ENCODE assay signal across 24 cellular contexts in genomic region chr4:6391852-6392188, GRCh38.
DNase-seq lines count a peak whose midpoint lies in the region; ATAC-seq and TF ChIP-seq lines count a peak whose summit lies in the region.
"Had no signal": no experiment of that assay in that cellular context is flagged by ENCODE, and none has a peak within 500 bp of the region (broad histone marks: within the 10 kb centered on the region; RNA-seq: fewer than 3 reads in every experiment).

No MANE protein-coding gene starts in this region.

- no peaks in the 10 kb centered on the region for H3K36me3 Mint-ChIP-seq in activated T-helper 17 cell treated with anti-CD3 and anti-CD28 coated beads, Interleukin-2, amount 50 U/mL, for 72 hours (ENCODE audit: low read depth)
- H3K36me3 Mint-ChIP-seq: activated CD8-positive, alpha-beta memory T cell treated with anti-CD3 and anti-CD28 coated beads, Interleukin-2, amount 10 ng/mL, durations not matched to agents 7 days and 5 days had no signal

- DNase-seq in Caki2 (ENCODE audit: low read depth) = peak; percentile 42
- peak; percentile 72 for DNase-seq in HT1080 (ENCODE audit: low read depth)
- DNase-seq in kidney tubule cell (ENCODE audit: low spot score) = peak; percentile 82
- no peak for DNase-seq in testis
- DNase-seq: activated B cell treated with CpG ODN at 0.5 μM for 24 hours; activated CD4-positive, alpha-beta T cell treated with anti-CD3 and anti-CD28 coated beads, Interleukin-2, amount 50 U/mL, for 1 hour; activated CD8-positive, alpha-beta memory T cell treated with anti-CD3 and anti-CD28 coated beads, Interleukin-2, amount 10 ng/mL, durations not matched to agents 7 days and 5 days; activated naive CD4-positive, alpha-beta T cell treated with Interleukin-2 at 50 U/mL for 16 hours; activated T-cell treated with anti-CD3 and anti-CD28 coated beads, Interleukin-2, amount 50 U/mL, for 48 hours; body of pancreas; DND-41; heart right ventricle; Karpas-422; kidney glomerular epithelial cell; NCI-H510A; stomach; T-helper 1 cell; transverse colon had no signal

- H3K4me1 ChIP-seq in testis = peaks cover 7% of the 10 kb centered on the region
- H3K4me1 ChIP-seq: body of pancreas, transverse colon had no signal

- no peaks in the 10 kb centered on the region for H3K36me3 ChIP-seq in testis (ENCODE audit: low read depth, missing control alignments)
- H3K36me3 ChIP-seq: BLaER1 treated with 17β-estradiol and CSF1 and Interleukin-3, amounts not matched to agents 10 nM and 100 nM; heart right ventricle; stomach; transverse colon had no signal

- H3K4me3 ChIP-seq in testis = no peak overlapping the region
- H3K4me3 ChIP-seq: BLaER1 treated with 17β-estradiol and CSF1 and Interleukin-3, amounts not matched to agents 10 nM and 100 nM; body of pancreas; heart right ventricle; stomach; transverse colon had no signal

- peaks cover 4% of the 10 kb centered on the region for H3K4me1 Mint-ChIP-seq in activated T-helper 17 cell treated with anti-CD3 and anti-CD28 coated beads, Interleukin-2, amount 50 U/mL, for 72 hours
- H3K4me1 Mint-ChIP-seq: activated B cell treated with CpG ODN at 0.5 μM for 24 hours; activated CD8-positive, alpha-beta memory T cell treated with anti-CD3 and anti-CD28 coated beads, Interleukin-2, amount 10 ng/mL, durations not matched to agents 7 days and 5 days had no signal

- H3K27ac Mint-ChIP-seq in activated T-helper 17 cell treated with anti-CD3 and anti-CD28 coated beads, Interleukin-2, amount 50 U/mL, for 72 hours = no peak overlapping the region
- H3K27ac Mint-ChIP-seq: activated B cell treated with CpG ODN at 0.5 μM for 24 hours; activated CD8-positive, alpha-beta memory T cell treated with anti-CD3 and anti-CD28 coated beads, Interleukin-2, amount 10 ng/mL, durations not matched to agents 7 days and 5 days; nephron had no signal

- H3K27me3 Mint-ChIP-seq in activated T-helper 17 cell treated with anti-CD3 and anti-CD28 coated beads, Interleukin-2, amount 50 U/mL, for 72 hours = peaks cover 18% of the 10 kb centered on the region

- intact Hi-C loops in testis (cut with DNase I; ENCODE audit: low total_unique reads) = no loop called here

- WGBS in testis, 2 donors = 87 to 95% methylated on average over 9 of the region's 9 CpGs

- no peaks in the 10 kb centered on the region for H3K27me3 ChIP-seq in testis

- no peaks in the 10 kb centered on the region for H3K9me3 ChIP-seq in testis
- H3K9me3 ChIP-seq: BLaER1 treated with 17β-estradiol and CSF1 and Interleukin-3, amounts not matched to agents 10 nM and 100 nM; body of pancreas; heart right ventricle; stomach; transverse colon had no signal

- no peak for TF ChIP-seq CTCF in testis (IDR thresholded peaks at IDR 0.05)

- H3K27ac ChIP-seq in testis = no peak overlapping the region
- H3K27ac ChIP-seq: BLaER1 treated with 17β-estradiol and CSF1 and Interleukin-3, amounts not matched to agents 10 nM and 100 nM; body of pancreas; stomach; transverse colon had no signal

- ATAC-seq in activated T-helper 17 cell treated with anti-CD3 and anti-CD28 coated beads, Interleukin-2, amount 50 U/mL, for 72 hours (replicated peaks) = peak; percentile 46
- ATAC-seq in GM21447 (IDR thresholded peaks at IDR 0.05; ENCODE audit: unreplicated experiment) (no peak), HG02763 (IDR thresholded peaks at IDR 0.05; ENCODE audit: unreplicated experiment) (no peak), HG03520 (IDR thresholded peaks at IDR 0.05; ENCODE audit: unreplicated experiment) (no peak)
- ATAC-seq: activated CD8-positive, alpha-beta memory T cell treated with anti-CD3 and anti-CD28 coated beads, Interleukin-2, amount 10 ng/mL, durations not matched to agents 7 days and 5 days; body of pancreas had no signal

- in situ Hi-C loops in Caki2 (cut with HindIII; ENCODE audit: low pct_unique_long_range_greater_than_20kb, low sequenced_read_pairs) = no loop called here

- H3K4me3 Mint-ChIP-seq in activated T-helper 17 cell treated with anti-CD3 and anti-CD28 coated beads, Interleukin-2, amount 50 U/mL, for 72 hours = no peak overlapping the region
- H3K4me3 Mint-ChIP-seq: activated B cell treated with CpG ODN at 0.5 μM for 24 hours; activated CD8-positive, alpha-beta memory T cell treated with anti-CD3 and anti-CD28 coated beads, Interleukin-2, amount 10 ng/mL, durations not matched to agents 7 days and 5 days; nephron had no signal

- H3K9me3 Mint-ChIP-seq in activated T-helper 17 cell treated with anti-CD3 and anti-CD28 coated beads, Interleukin-2, amount 50 U/mL, for 72 hours = no peaks in the 10 kb centered on the region
- H3K9me3 Mint-ChIP-seq: activated B cell treated with CpG ODN at 0.5 μM for 24 hours, nephron had no signal

- no peak for TF ChIP-seq POLR2A in testis (IDR thresholded peaks at IDR 0.05)
